Comparison of ENCODE assay signal across 20 cellular contexts in genomic region chr2:122132292-122132691, GRCh38.
"Had no signal": no experiment of that assay in that cellular context is flagged by ENCODE, and none has a peak within 500 bp of the region (broad histone marks: within the 10 kb centered on the region; RNA-seq: fewer than 3 reads in every experiment).

No MANE protein-coding gene starts in this region.

- H3K4me3 ChIP-seq: gastroesophageal sphincter, lower lobe of right lung, sigmoid colon, upper lobe of left lung had no signal

- H3K27me3 ChIP-seq: gastroesophageal sphincter, sigmoid colon, upper lobe of left lung had no signal

- ATAC-seq: activated CD8-positive, alpha-beta T cell treated with anti-CD3 and anti-CD28 coated beads, Interleukin-2, amount 10 ng/mL, durations not matched to agents 7 days and 5 days; activated naive CD8-positive, alpha-beta T cell treated with anti-CD3 and anti-CD28 coated beads, Interleukin-2, amount 50 U/mL, for 24 hours; gastroesophageal sphincter; left colon; lower lobe of right lung; naive thymus-derived CD4-positive, alpha-beta T cell; T-cell had no signal

- H3K4me1 ChIP-seq: gastroesophageal sphincter, lower lobe of right lung, sigmoid colon, upper lobe of left lung had no signal

- H3K36me3 ChIP-seq: gastroesophageal sphincter, lower lobe of right lung, sigmoid colon, upper lobe of left lung had no signal

- H3K27ac ChIP-seq: gastroesophageal sphincter, lower lobe of right lung, sigmoid colon, upper lobe of left lung had no signal

- DNase-seq: activated CD4-positive, alpha-beta T cell treated with anti-CD3 and anti-CD28 coated beads for 1 hour; activated CD4-positive, alpha-beta T cell treated with anti-CD3 and anti-CD28 coated beads, Interleukin-2, amount 50 U/mL, for 1 hour; activated CD8-positive, alpha-beta T cell treated with anti-CD3 and anti-CD28 coated beads, Interleukin-2, amount 10 ng/mL, durations not matched to agents 7 days and 5 days; activated gamma-delta T cell; activated naive CD4-positive, alpha-beta T cell treated with anti-CD3 and anti-CD28 coated beads, Interleukin-2, amount 50 U/mL, for 16 hours; activated naive CD8-positive, alpha-beta T cell treated with anti-CD3 and anti-CD28 coated beads, Interleukin-2, amount 50 U/mL, for 24 hours; central memory CD4-positive, alpha-beta T cell; effector memory CD4-positive, alpha-beta T cell; head of caudate nucleus; left colon; lower lobe of right lung; naive thymus-derived CD4-positive, alpha-beta T cell; occipital lobe; sigmoid colon; stimulated activated CD4-positive, alpha-beta T cell treated with anti-CD3 and anti-CD28 coated beads, Interleukin-4, amount 100 ng/mL, for 1 hour; stimulated activated naive CD4-positive, alpha-beta T cell treated with Interleukin-2 at 50 U/mL for 16 hours; T-cell; T-helper 9 cell; upper lobe of left lung had no signal
